8 cellular contexts compared by ENCODE assay signal in genomic region chr1:83998205-83998598, GRCh38. TPM values are rescaled to one million over a fixed set of nuclear protein-coding genes. Genes with fewer than 3 reads are reported as not detected.
DNase-seq lines count a peak whose midpoint lies in the region; ATAC-seq, FAIRE-seq and TF ChIP-seq lines count a peak whose summit lies in the region.

No MANE protein-coding gene starts in this region.

- H3K9ac ChIP-seq in keratinocyte (ENCODE audit: control insufficient read depth, extremely low read depth, insufficient read depth, low read length): peak overlapping the region; percentile 91

- no peak for TF ChIP-seq POLR2A in testis (IDR thresholded peaks at IDR 0.05)
- no peak for TF ChIP-seq POLR2A in GM18505 (IDR thresholded peaks at IDR 0.05; ENCODE audit: borderline replicate concordance, extremely low read depth, insufficient read depth, insufficient read length)

- no peak for TF ChIP-seq CTCF in cardiac muscle cell (IDR thresholded peaks at IDR 0.05; ENCODE audit: low read depth, low read length)
- peak in 1 of 3 experiments; percentile 13 for TF ChIP-seq CTCF in keratinocyte (optimal IDR thresholded peaks at IDR 0.05 in 1 of 3, IDR thresholded peaks at IDR 0.05 in 1 of 3, conservative IDR thresholded peaks at IDR 0.05 in 1 of 3; ENCODE audit: extremely low read depth in 1 of 3, insufficient read depth in 2 of 3, low read length in 3 of 3)
- TF ChIP-seq CTCF in testis (IDR thresholded peaks at IDR 0.05): no peak

- H3K36me3 ChIP-seq in cardiac muscle cell (no peaks in the 10 kb centered on the region), keratinocyte (ENCODE audit: control insufficient read depth in 2 of 2, extremely low read depth in 1 of 2, insufficient read depth in 2 of 2, low read length in 2 of 2) (no peaks in the 10 kb centered on the region), testis (ENCODE audit: low read depth, missing control alignments) (no peaks in the 10 kb centered on the region)

- no peaks in the 10 kb centered on the region for H3K79me2 ChIP-seq in keratinocyte (ENCODE audit: control insufficient read depth, insufficient read depth, low read length)

- peak; percentile 75 for FAIRE-seq in keratinocyte (lab: Jason Lieb, UNC)

- intact Hi-C loops in Right ventricle myocardium superior (cut with DNase I) (no loop called here), testis (cut with DNase I; ENCODE audit: low total_unique reads) (no loop called here)

- H3K27ac ChIP-seq in cardiac muscle cell (no peak overlapping the region), keratinocyte (ENCODE audit: control insufficient read depth, insufficient read depth, low read length) (no peak overlapping the region), testis (peak overlapping the region in 1 of 2 donors; percentile 83)

- H3K9me1 ChIP-seq in keratinocyte (ENCODE audit: control insufficient read depth, extremely low read depth, insufficient read depth, low read length): no peaks in the 10 kb centered on the region

- peaks cover 12% of the 10 kb centered on the region for H3K4me1 Mint-ChIP-seq in activated naive CD8-positive, alpha-beta T cell (ENCODE audit: low read depth)

- peaks cover 48% of the 10 kb centered on the region for H3K27me3 Mint-ChIP-seq in activated naive CD8-positive, alpha-beta T cell

- no peak overlapping the region for H3K27ac Mint-ChIP-seq in activated naive CD8-positive, alpha-beta T cell

- H4K20me1 ChIP-seq in keratinocyte (ENCODE audit: control insufficient read depth, extremely low read depth, insufficient read depth, low read length): no peaks in the 10 kb centered on the region

- H2AFZ ChIP-seq in keratinocyte (ENCODE audit: control insufficient read depth, low read length): peak overlapping the region; percentile 96

- no peak for ATAC-seq in Right ventricle myocardium superior (ENCODE audit: poor library complexity)
- no peak for ATAC-seq in GM19455 (IDR thresholded peaks at IDR 0.05; ENCODE audit: unreplicated experiment)
- no peak for ATAC-seq in GM18505 (IDR thresholded peaks at IDR 0.05; ENCODE audit: unreplicated experiment)

- peak overlapping the region; percentile 84 for H3K4me3 ChIP-seq in cardiac muscle cell
- H3K4me3 ChIP-seq in keratinocyte (ENCODE audit: control insufficient read depth in 2 of 3, extremely low read depth in 1 of 3, insufficient read depth in 2 of 3, low read depth in 1 of 3, low read length in 3 of 3): peak overlapping the region; percentile 76 to 83 (median 79)
- peak overlapping the region; percentile 82 to 95 for H3K4me3 ChIP-seq in testis

- H3K27me3 ChIP-seq in cardiac muscle cell (peaks cover 62% of the 10 kb centered on the region), keratinocyte (ENCODE audit: control insufficient read depth, extremely low read depth, insufficient read depth, low read length) (no peaks in the 10 kb centered on the region), testis (no peaks in the 10 kb centered on the region)

- H3K4me3 Mint-ChIP-seq in activated naive CD8-positive, alpha-beta T cell: peak overlapping the region; percentile 87

- H3K9me3 ChIP-seq in cardiac muscle cell (ENCODE audit: low read depth) (no peaks in the 10 kb centered on the region), keratinocyte (ENCODE audit: control insufficient read depth, low read depth, low read length) (no peaks in the 10 kb centered on the region), testis (no peaks in the 10 kb centered on the region)

- no peaks in the 10 kb centered on the region for H3K36me3 Mint-ChIP-seq in activated naive CD8-positive, alpha-beta T cell

- 11 to 15% methylated on average over 12 of the region's 12 CpGs for WGBS in testis, 2 donors

- no peaks in the 10 kb centered on the region for H3K9me3 Mint-ChIP-seq in activated naive CD8-positive, alpha-beta T cell (ENCODE audit: low read depth)

- H3K4me2 ChIP-seq in keratinocyte (ENCODE audit: control insufficient read depth, extremely low read depth, insufficient read depth, low read depth, low read length): peak overlapping the region; percentile 78

- dilution Hi-C loops in keratinocyte (cut with MboI; ENCODE audit: extremely low pct_ligation_motif_present, low sequenced_read_pairs): no loop called here

- H3K4me1 ChIP-seq in cardiac muscle cell (ENCODE audit: low read depth) (no peaks in the 10 kb centered on the region), keratinocyte (ENCODE audit: control insufficient read depth, extremely low read depth, insufficient read depth, low read length) (peaks cover 9% of the 10 kb centered on the region), testis (peaks cover 6% of the 10 kb centered on the region)

- peak in 1 of 2 donors; percentile 40 for DNase-seq in cardiac muscle cell (ENCODE audit: low read depth in 1 of 2, low spot score in 1 of 2)
- DNase-seq in Right ventricle myocardium superior: no peak
- DNase-seq in keratinocyte (ENCODE audit: low read depth, low spot score): no peak
- DNase-seq in testis: no peak
- no peak for DNase-seq in NCI-H82 (lab: John Stamatoyannopoulos, UW)

RNA-seq across cellular contexts. Expression of gene TTLL7, which starts 0.7 kb away (rescaled TPM):
- 3.8 and 7.8 TPM in 2 replicates for total RNA-seq in cardiac muscle cell
- 6.7 and 7.7 TPM in 2 replicates for polyA plus RNA-seq in cardiac muscle cell
- 3.6 TPM for total RNA-seq in Right ventricle myocardium superior
- polyA plus RNA-seq in keratinocyte: 3.8 to 8.1 TPM (median 6.4 TPM) in 3 replicates
- polyA plus RNA-seq in keratinocyte (2011; ENCODE audit: low read depth): 2.7 TPM
- 3.0 and 3.4 TPM in 2 replicates for polyA plus RNA-seq in keratinocyte (2011; cell fraction: cytosol; rRNA removed)
- 8.7 and 10.7 TPM in 2 replicates for polyA plus RNA-seq in keratinocyte (2011; cell fraction: nucleus; rRNA removed)
- 0.68 and 5.3 TPM in 2 replicates for polyA plus RNA-seq in keratinocyte (2012; ENCODE audit: low replicate concordance)
- polyA minus RNA-seq in keratinocyte: 4.4 to 8.6 TPM (median 6.7 TPM) in 3 replicates
- 9.4 TPM for polyA minus RNA-seq in keratinocyte (2011; cell fraction: cytosol; rRNA and poly(A)+ RNA removed)
- 6.8 and 14.3 TPM in 2 replicates for polyA minus RNA-seq in keratinocyte (2011; cell fraction: nucleus; rRNA and poly(A)+ RNA removed)
- total RNA-seq in testis: 10 to 100 TPM; 22.4 to 28.6 TPM
- polyA plus RNA-seq in testis (ENCODE audit: insufficient read depth, low read depth, low replicate concordance): 35.2 TPM
